In genomic region chr13:31945202-31945978, GRCh38 we compare ENCODE assay signal across 8 cellular contexts.
A peak's percentile ranks its signal among the peaks of the same experiment; 100 is the strongest.
DNase-seq lines count a peak whose midpoint lies in the region; ATAC-seq and TF ChIP-seq lines count a peak whose summit lies in the region.

No MANE protein-coding gene starts in this region.

- no peak overlapping the region for H3K4me2 ChIP-seq in Karpas-422 (ENCODE audit: low read depth, low read length, poor library complexity, severe bottlenecking)

- H3K9me2 ChIP-seq in Karpas-422 (replicated peaks; ENCODE audit: insufficient read depth, low read length): no peaks in the 10 kb centered on the region

- ATAC-seq in HG02571 (IDR thresholded peaks at IDR 0.05; ENCODE audit: unreplicated experiment): no peak

- no peak overlapping the region for H2AFZ ChIP-seq in Karpas-422 (ENCODE audit: low read length)

- H3K27me3 ChIP-seq in Karpas-422 (ENCODE audit: low read length): no peaks in the 10 kb centered on the region

- DNase-seq in AG09309 (ENCODE audit: low read depth) (peak; percentile 84), LNCaP clone FGC (ENCODE audit: low read depth) (peak; percentile 79), RPMI7951 (ENCODE audit: low read depth) (peak; percentile 74), fibroblast of the conjunctiva (ENCODE audit: low read depth) (peak; percentile 85), renal cortical epithelial cell (ENCODE audit: low read depth) (peak; percentile 97), Karpas-422 (no peak), T-helper 2 cell (no peak)

- H3K4me3 ChIP-seq in AG09309 (ENCODE audit: control insufficient read depth, low read depth, low read length) (peak overlapping the region; percentile 24), LNCaP clone FGC (ENCODE audit: low read depth, low read length) (peak overlapping the region; percentile 44), Karpas-422 (ENCODE audit: low read length) (no peak overlapping the region)

- no peaks in the 10 kb centered on the region for H3K79me2 ChIP-seq in Karpas-422 (ENCODE audit: low read length)

- TF ChIP-seq CTCF in AG09309 (IDR thresholded peaks at IDR 0.05; ENCODE audit: control insufficient read depth, insufficient read depth, low read depth, low read length, missing control alignments) (no peak), LNCaP clone FGC (IDR thresholded peaks at IDR 0.05; ENCODE audit: control insufficient read depth, extremely low read depth, insufficient read depth) (no peak)

- no peaks in the 10 kb centered on the region for H4K20me1 ChIP-seq in Karpas-422 (ENCODE audit: insufficient read depth, low read depth, low read length)

- H3K36me3 ChIP-seq in Karpas-422 (ENCODE audit: insufficient read depth, low read length): no peaks in the 10 kb centered on the region

- no peak overlapping the region for H3K9ac ChIP-seq in Karpas-422 (ENCODE audit: low read length)

- no peak overlapping the region for H3K27ac ChIP-seq in Karpas-422 (ENCODE audit: low read length)

- no peaks in the 10 kb centered on the region for H3K4me1 ChIP-seq in Karpas-422 (ENCODE audit: low read length)

- no peaks in the 10 kb centered on the region for H3K9me3 ChIP-seq in Karpas-422 (ENCODE audit: low read length)

Comparison
In these comparisons a context has a peak if more than half of its experiments do, and no peak if none do; other contexts are left out.
1. DNase-seq: peak in AG09309 (single experiment), LNCaP clone FGC (single experiment), RPMI7951 (single experiment), fibroblast of the conjunctiva (single experiment) and renal cortical epithelial cell (single experiment); none in Karpas-422 (single experiment) and T-helper 2 cell (0 of 5).